8 cellular contexts compared by ENCODE assay signal in the genomic region with DNA sequence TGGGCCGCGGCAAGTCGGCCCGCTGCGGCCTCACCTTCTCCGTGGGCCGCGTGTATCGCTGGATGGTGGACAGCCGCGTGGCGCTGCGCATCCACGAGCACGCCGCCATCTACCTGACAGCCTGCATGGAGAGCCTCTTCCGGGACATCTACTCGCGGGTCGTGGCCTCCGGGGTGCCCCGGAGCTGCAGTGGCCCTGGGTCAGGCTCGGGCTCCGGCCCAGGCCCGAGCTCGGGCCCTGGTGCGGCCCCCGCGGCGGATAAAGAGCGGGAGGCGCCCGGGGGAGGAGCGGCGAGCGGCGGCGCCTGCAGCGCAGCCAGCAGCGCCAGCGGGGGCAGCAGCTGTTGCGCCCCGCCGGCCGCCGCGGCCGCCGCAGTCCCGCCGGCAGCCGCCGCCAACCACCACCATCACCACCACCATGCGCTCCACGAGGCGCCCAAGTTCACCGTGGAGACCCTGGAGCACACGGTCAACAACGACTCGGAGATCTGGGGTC.
DNase-seq lines count a peak whose midpoint lies in the region; ATAC-seq and TF ChIP-seq lines count a peak whose summit lies in the region.

No MANE protein-coding gene starts in this region.

- intact Hi-C loops in natural killer cell (cut with micrococcal nuclease): loop anchor here (2.0 to 10.0 kb wide), 4 partner anchors 48 to 362 kb away; a partner anchor contains a TSS

- peak overlapping the region; percentile 42 for H3K4me3 ChIP-seq in NB4 (ENCODE audit: low read depth, low read length)

- peaks cover 67% of the 10 kb centered on the region for H3K27me3 Mint-ChIP-seq in chondrocyte (ENCODE audit: low read depth)
- peaks cover 0 to 3% of the 10 kb centered on the region in 2 donors for H3K27me3 Mint-ChIP-seq in natural killer cell (ENCODE audit: low read depth in 2 of 2)
- H3K27me3 Mint-ChIP-seq in stimulated activated memory B cell treated with anti-CD40 and anti-IgM and Interleukin-4, amounts not matched to agents 10 μg/mL and 1 μg/mL and 100 μg/mL, for 72 hours: peaks cover 80% of the 10 kb centered on the region

- H3K4me1 Mint-ChIP-seq in chondrocyte (ENCODE audit: low read depth): peaks cover 23% of the 10 kb centered on the region
- H3K4me1 Mint-ChIP-seq in natural killer cell: peaks cover 37 to 53% of the 10 kb centered on the region in 2 donors
- peaks cover 26% of the 10 kb centered on the region for H3K4me1 Mint-ChIP-seq in stimulated activated memory B cell treated with anti-CD40 and anti-IgM and Interleukin-4, amounts not matched to agents 10 μg/mL and 1 μg/mL and 100 μg/mL, for 72 hours

- H3K4me3 Mint-ChIP-seq in chondrocyte (ENCODE audit: unreplicated experiment) (peak overlapping the region; percentile 71), natural killer cell (peak overlapping the region; percentile 92)
- H3K4me3 Mint-ChIP-seq in stimulated activated memory B cell treated with anti-CD40 and anti-IgM and Interleukin-4, amounts not matched to agents 10 μg/mL and 1 μg/mL and 100 μg/mL, for 72 hours: no peak overlapping the region

- TF ChIP-seq POLR2A in NB4 (IDR thresholded peaks at IDR 0.05; ENCODE audit: extremely low read depth, insufficient read length): no peak

- DNase-seq in CD1c-positive myeloid dendritic cell (ENCODE audit: extremely low spot score) (peak; percentile 6), NB4 (ENCODE audit: low read depth) (peak; percentile 53), chondrocyte (ENCODE audit: low spot score) (no peak), natural killer cell (no peak), NCI-H748 (lab: John Stamatoyannopoulos, UW; ENCODE audit: unreplicated experiment) (no peak), NCI-H2196 (lab: John Stamatoyannopoulos, UW; ENCODE audit: unreplicated experiment) (no peak)

- ATAC-seq in natural killer cell (no peak), GM21526 (IDR thresholded peaks at IDR 0.05; ENCODE audit: low FRiP score, unreplicated experiment) (no peak)
- no peak for ATAC-seq in stimulated activated memory B cell treated with anti-CD40 and anti-IgM and Interleukin-4, amounts not matched to agents 10 μg/mL and 1 μg/mL and 100 μg/mL, for 72 hours

- TF ChIP-seq CTCF in NB4 (IDR thresholded peaks at IDR 0.05; ENCODE audit: low read depth, low read length) (no peak), chondrocyte (IDR thresholded peaks at IDR 0.05) (no peak), natural killer cell (IDR thresholded peaks at IDR 0.05) (no peak)

- H3K9me3 Mint-ChIP-seq in chondrocyte (ENCODE audit: low read depth) (no peaks in the 10 kb centered on the region), natural killer cell (no peaks in the 10 kb centered on the region)
- H3K9me3 Mint-ChIP-seq in stimulated activated memory B cell treated with anti-CD40 and anti-IgM and Interleukin-4, amounts not matched to agents 10 μg/mL and 1 μg/mL and 100 μg/mL, for 72 hours: no peaks in the 10 kb centered on the region

- H3K27ac Mint-ChIP-seq in chondrocyte (ENCODE audit: unreplicated experiment): no peak overlapping the region
- no peak overlapping the region for H3K27ac Mint-ChIP-seq in natural killer cell
- H3K27ac Mint-ChIP-seq in stimulated activated memory B cell treated with anti-CD40 and anti-IgM and Interleukin-4, amounts not matched to agents 10 μg/mL and 1 μg/mL and 100 μg/mL, for 72 hours: no peak overlapping the region

- no peaks in the 10 kb centered on the region for H3K36me3 Mint-ChIP-seq in chondrocyte (ENCODE audit: low read depth)
- H3K36me3 Mint-ChIP-seq in natural killer cell: no peaks in the 10 kb centered on the region
- no peaks in the 10 kb centered on the region for H3K36me3 Mint-ChIP-seq in stimulated activated memory B cell treated with anti-CD40 and anti-IgM and Interleukin-4, amounts not matched to agents 10 μg/mL and 1 μg/mL and 100 μg/mL, for 72 hours

Comparison
In these comparisons a context has a peak if more than half of its experiments do, and no peak if none do; other contexts are left out.
1. DNase-seq: peak in CD1c-positive myeloid dendritic cell (single experiment) and NB4 (single experiment); none in chondrocyte (single experiment), natural killer cell (single experiment), NCI-H748 (single experiment) and NCI-H2196 (single experiment).